In the genomic region with DNA sequence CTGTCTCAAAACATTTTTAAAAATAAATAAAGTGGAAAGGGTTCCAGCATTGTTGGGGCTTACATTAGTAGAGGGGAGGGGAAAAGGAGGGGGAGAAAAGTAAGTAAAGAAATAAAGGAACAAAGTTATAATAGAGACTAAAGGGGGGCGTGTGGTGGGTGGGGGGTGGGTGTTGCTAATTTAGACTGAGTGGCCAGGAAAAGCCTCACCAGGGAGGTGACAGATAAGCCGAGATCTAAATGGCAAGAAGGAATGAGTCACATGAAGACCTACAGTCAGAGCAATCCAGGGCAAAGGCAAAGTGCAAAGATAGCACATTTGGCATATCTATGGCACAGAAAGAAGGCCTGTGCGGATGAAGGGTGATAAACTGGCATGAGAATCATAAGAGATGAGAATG, we compare ENCODE assay signal across 18 cellular contexts. TPM values are rescaled to one million over a fixed set of nuclear protein-coding genes. Genes with fewer than 3 reads are reported as not detected.
A peak's percentile ranks its signal among the peaks of the same experiment; 100 is the strongest.
DNase-seq lines count a peak whose midpoint lies in the region; ATAC-seq, FAIRE-seq and TF ChIP-seq lines count a peak whose summit lies in the region.
"Had no signal": no experiment of that assay in that cellular context is flagged by ENCODE, and none has a peak within 500 bp of the region (broad histone marks: within the 10 kb centered on the region; RNA-seq: fewer than 3 reads in every experiment).

No MANE protein-coding gene starts in this region.

- no TSS peak for BruUV-seq in HCT116 (replicated peaks; lab: Mats Ljungman, UMichigan)
- no TSS peak for BruUV-seq in K562 (replicated peaks; lab: Mats Ljungman, UMichigan)

- H2AFZ ChIP-seq in HCT116 (ENCODE audit: low read depth, low read length, poor library complexity, severe bottlenecking), result no peak overlapping the region
- no peak overlapping the region for H2AFZ ChIP-seq in K562 (ENCODE audit: low read depth, low read length)

- intact Hi-C loops in HCT116 (cut with micrococcal nuclease), result no loop called here
- intact Hi-C loops in K562 (cut with micrococcal nuclease), result no loop called here

- RAD21 ChIA-PET in HCT116 (lab: Charles Lee; ENCODE audit: low non-redundant PET in 1 of 2, low total read pairs in 2 of 2, uncharacterized antibody in 2 of 2, unreplicated experiment in 2 of 2), result interaction anchor here in 1 of 2 experiments (0.7 kb wide), 1 partner anchor 70 kb away, joined by 3 read pairs; no protein-coding TSS in a partner anchor

- H3K4me3 ChIP-seq in HCT116 (replicated peaks in 1 of 2; ENCODE audit: low read depth in 1 of 2, low read length in 2 of 2) (no peak overlapping the region), K562 (no peak overlapping the region), liver (ENCODE audit: low read depth in 1 of 3, low read length in 3 of 3) (no peak overlapping the region)

- no peaks in the 10 kb centered on the region for H3K9me2 ChIP-seq in HCT116 (ENCODE audit: insufficient read depth)

- H3K9ac ChIP-seq in HCT116 (ENCODE audit: low read length) (no peak overlapping the region), K562 (ENCODE audit: insufficient read depth in 1 of 2, low read depth in 2 of 2, low read length in 2 of 2) (no peak overlapping the region), liver (ENCODE audit: low read depth in 1 of 2, low read length in 2 of 2) (no peak overlapping the region)

- H3K9me3 ChIP-seq in HCT116 (ENCODE audit: control insufficient read depth in 1 of 2, insufficient read depth in 1 of 2, low read depth in 1 of 2, low read length in 2 of 2) (no peaks in the 10 kb centered on the region), K562 (replicated peaks; ENCODE audit: control insufficient read depth, insufficient read depth, low read depth, low read length) (no peaks in the 10 kb centered on the region), liver (ENCODE audit: control insufficient read depth in 4 of 4, low read length in 3 of 4) (no peaks in the 10 kb centered on the region)

- no peak for DNase-seq in HCT116 (ENCODE audit: low read depth, low spot score)
- peak; percentile 52 to 80 (median 64) for DNase-seq in K562 (ENCODE audit: extremely low read depth in 1 of 4, low spot score in 3 of 4)
- DNase-seq in RPMI8226, result no peak
- no peak for DNase-seq in SW480 (ENCODE audit: low spot score)
- no peak for DNase-seq in NCI-H2227 treated with DMSO at 0.1 percent for 48 hours (lab: John Stamatoyannopoulos, UW)
- DNase-seq: activated CD8-positive, alpha-beta memory T cell treated with anti-CD3 and anti-CD28 coated beads, Interleukin-2, amount 10 ng/mL, durations not matched to agents 7 days and 5 days; DMS79; Karpas-422; NCI-H187; NCI-H748 treated with DMSO at 0.1 percent for 48 hours; SIG-M5; stimulated activated CD4-positive, alpha-beta T cell treated with anti-CD3 and anti-CD28 coated beads, Interleukin-4, amount 100 ng/mL, for 1 hour; stimulated activated naive CD4-positive, alpha-beta T cell had no signal

- H3K36me3 ChIP-seq in HCT116 (ENCODE audit: control insufficient read depth in 1 of 2, insufficient read depth in 2 of 2, low read length in 2 of 2) (no peaks in the 10 kb centered on the region), K562 (ENCODE audit: control insufficient read depth, insufficient read depth, low read length) (no peaks in the 10 kb centered on the region), liver (ENCODE audit: control insufficient read depth in 4 of 4, insufficient read depth in 3 of 4, low read depth in 1 of 4, low read length in 3 of 4) (no peaks in the 10 kb centered on the region)

- TF ChIP-seq RAD21 in HCT116 (IDR thresholded peaks at IDR 0.05; ENCODE audit: low read depth), result no peak
- no peak for TF ChIP-seq RAD21 in K562 (CRISPR knock-in tag; conservative IDR thresholded peaks at IDR 0.05 in 1 of 2, IDR thresholded peaks at IDR 0.05 in 1 of 2)
- TF ChIP-seq RAD21 in liver (IDR thresholded peaks at IDR 0.05), result peak in 1 of 2 donors; percentile 8

- FAIRE-seq in K562 (lab: Jason Lieb, UNC), result peak; percentile 85
- FAIRE-seq: colon, GM12892 had no signal

- 13% methylated on average over 3 of the region's 3 CpGs for WGBS in K562 (ENCODE audit: insufficient coverage, low coverage, missing lambda C conversion rate)
- WGBS in liver, result 32% methylated on average over 3 of the region's 3 CpGs

- H3K4me2 ChIP-seq in HCT116 (ENCODE audit: low read length) (peak overlapping the region; percentile 57), K562 (ENCODE audit: insufficient read depth, low read length) (0 out of 2 replicates have a peak overlapping the region, but pooled peaks have one; percentile 29)

- CTCF ChIA-PET in HCT116 (lab: Charles Lee) (no interaction called here), K562 (lab: Yijun Ruan, JAX; ENCODE audit: low intra/inter-chr PET ratio) (no interaction called here)

- H3K79me2 ChIP-seq in HCT116 (ENCODE audit: insufficient read depth, low read length), result no peaks in the 10 kb centered on the region
- H3K79me2 ChIP-seq in K562 (ENCODE audit: control insufficient read depth, insufficient read depth, low read length), result no peaks in the 10 kb centered on the region

- H4K20me1 ChIP-seq in HCT116 (ENCODE audit: insufficient read depth) (no peaks in the 10 kb centered on the region), K562 (replicated peaks; ENCODE audit: control insufficient read depth, insufficient read depth, low read length) (no peaks in the 10 kb centered on the region)

- ATAC-seq in HCT116 (no peak), K562 (peak; percentile 59)
- ATAC-seq: activated CD8-positive, alpha-beta memory T cell treated with anti-CD3 and anti-CD28 coated beads, Interleukin-2, amount 10 ng/mL, durations not matched to agents 7 days and 5 days had no signal

- H3K27ac ChIP-seq in HCT116 (ENCODE audit: low read depth, low read length) (no peak overlapping the region), K562 (ENCODE audit: extremely low read depth, low read depth, low read length) (no peak overlapping the region), liver (ENCODE audit: low read depth in 1 of 2, low read length in 2 of 2) (peak overlapping the region in 1 of 2 donors; percentile 27)
- H3K27ac ChIP-seq: VCaP had no signal

- no peaks in the 10 kb centered on the region for H3K9me1 ChIP-seq in K562 (ENCODE audit: control insufficient read depth, insufficient read depth, low read length)

- H3K4me1 ChIP-seq in HCT116 (ENCODE audit: control insufficient read depth in 1 of 2, insufficient read depth in 2 of 2, low read length in 2 of 2), result peaks cover 35 to 69% of the 10 kb centered on the region in 2 experiments
- H3K4me1 ChIP-seq in K562 (replicated peaks in 1 of 2; ENCODE audit: control insufficient read depth in 2 of 2, insufficient read depth in 2 of 2, low read length in 2 of 2), result peaks cover 13 to 21% of the 10 kb centered on the region in 2 experiments; a peak in 4 of 5 replicates
- H3K4me1 ChIP-seq in liver (ENCODE audit: control insufficient read depth in 4 of 4, insufficient read depth in 4 of 4, low read length in 3 of 4), result peaks cover 0 to 24% (median 14%) of the 10 kb centered on the region in 4 donors

- POLR2A ChIA-PET in HCT116 (lab: Charles Lee), result no interaction called here
- POLR2A ChIA-PET in K562 (lab: Yijun Ruan, JAX), result no interaction called here

- no peak for TF ChIP-seq CTCF in HCT116 (IDR thresholded peaks at IDR 0.05 in 2 of 3, conservative IDR thresholded peaks at IDR 0.05 in 1 of 3; ENCODE audit: borderline replicate concordance in 1 of 3, insufficient read depth in 1 of 3, low read depth in 2 of 3, low read length in 2 of 3)
- no peak for TF ChIP-seq CTCF in K562 (IDR thresholded peaks at IDR 0.05 in 2 of 3, conservative IDR thresholded peaks at IDR 0.05 in 1 of 3; ENCODE audit: insufficient read depth in 2 of 3, low read depth in 1 of 3, low read length in 3 of 3)
- TF ChIP-seq CTCF in liver (IDR thresholded peaks at IDR 0.05; ENCODE audit: low read depth, low read length, missing input control), result no peak

- H3K27me3 ChIP-seq in HCT116 (ENCODE audit: insufficient read depth, low read length) (no peaks in the 10 kb centered on the region), K562 (ENCODE audit: control insufficient read depth in 2 of 2, insufficient read depth in 2 of 2, low read length in 2 of 2) (no peaks in the 10 kb centered on the region; a peak in 1 of 5 replicates), liver (ENCODE audit: control insufficient read depth in 4 of 4, insufficient read depth in 4 of 4, low read length in 3 of 4) (no peaks in the 10 kb centered on the region)

- in situ Hi-C loops in K562 (cut with MboI), result no loop called here

- TF ChIP-seq EP300 in K562 (IDR thresholded peaks at IDR 0.05; ENCODE audit: low read length), result peak; percentile 66; the same call in 1 of the 2 replicates

- no peak for TF ChIP-seq POLR2A in HCT116 (IDR thresholded peaks at IDR 0.05; ENCODE audit: borderline replicate concordance, extremely low read depth, insufficient read depth, insufficient read length)
- TF ChIP-seq POLR2A in K562 (conservative IDR thresholded peaks at IDR 0.05), result no peak

RNA-seq across cellular contexts. Expression of a gene that starts 7.5 kb away (rescaled TPM):
- total RNA-seq in HCT116 (2021; ENCODE audit: unreplicated experiment) (not detected), K562 (2014; rRNA removed) (not detected in 2 replicates), K562 (2014; rRNA removed; fragmentation: Illumina TruSeq; extraction: Trizol) (not detected in 2 replicates), K562 (2015; rRNA removed; fragmentation: Illumina TruSeq; extraction: Trizol) (not detected in 2 replicates), K562 (2021) (not detected in 2 replicates), liver (1 to 10 TPM in 1 of 2 donors, not detected in 1; 1.0 TPM)
- 0.11 and 0.16 TPM in 2 replicates for polyA plus RNA-seq in HCT116 (2012)
- not detected in 2 replicates for total RNA-seq in K562 (2011; cell fraction: chromatin; rRNA removed; ENCODE audit: low replicate concordance)
- not detected in 2 replicates for total RNA-seq in K562 (2011; cell fraction: nucleolus; rRNA removed)
- total RNA-seq in K562 (2011; cell fraction: nucleoplasm; rRNA removed), result not detected in 2 replicates
- polyA plus RNA-seq in K562 (2011; rRNA removed) (not detected in 2 replicates), K562 (2014; fragmentation: Illumina TruSeq; extraction: Trizol) (not detected in 2 replicates), K562 (2014; fragmentation: Nextera tagmentation; extraction: Ambion mirVana) (not detected), K562 (2014; rRNA removed) (not detected in 2 replicates), liver (under 1 TPM in 1 of 2 donors, not detected in 1; 0.03 TPM)
- polyA plus RNA-seq in K562 (2011; cell fraction: cytosol; rRNA removed), result not detected in 2 replicates
- polyA plus RNA-seq in K562 (2011; cell fraction: nucleus; rRNA removed), result not detected in 2 replicates
- not detected in 2 replicates for polyA plus RNA-seq in K562 (2012)
- not detected in 2 replicates for polyA minus RNA-seq in K562 (2011; rRNA and poly(A)+ RNA removed)
- polyA minus RNA-seq in K562 (2011; cell fraction: cytosol; rRNA and poly(A)+ RNA removed), result not detected in 2 replicates
- polyA minus RNA-seq in K562 (2011; cell fraction: nucleus; rRNA and poly(A)+ RNA removed), result not detected in 2 replicates
- total RNA-seq: activated CD8-positive, alpha-beta memory T cell treated with anti-CD3 and anti-CD28 coated beads, Interleukin-2, amount 10 ng/mL, durations not matched to agents 7 days and 5 days; pulmonary artery endothelial cell had no signal

RNA-seq across cellular contexts. Expression of a gene that starts 13.7 kb away (rescaled TPM):
- 355 TPM for total RNA-seq in HCT116 (2021; ENCODE audit: unreplicated experiment)
- 375 and 408 TPM in 2 replicates for polyA plus RNA-seq in HCT116 (2012)
- total RNA-seq in K562 (2011; cell fraction: chromatin; rRNA removed; ENCODE audit: low replicate concordance), result 81.3 and 180 TPM in 2 replicates
- total RNA-seq in K562 (2011; cell fraction: nucleolus; rRNA removed), result 147 and 157 TPM in 2 replicates
- 103 and 116 TPM in 2 replicates for total RNA-seq in K562 (2011; cell fraction: nucleoplasm; rRNA removed)
- 183 and 244 TPM in 2 replicates for total RNA-seq in K562 (2014; rRNA removed)
- total RNA-seq in K562 (2014; rRNA removed; fragmentation: Illumina TruSeq; extraction: Trizol), result 94.5 and 106 TPM in 2 replicates
- 121 and 131 TPM in 2 replicates for total RNA-seq in K562 (2015; rRNA removed; fragmentation: Illumina TruSeq; extraction: Trizol)
- total RNA-seq in K562 (2021), result 212 and 224 TPM in 2 replicates
- 92.8 and 173 TPM in 2 replicates for polyA plus RNA-seq in K562 (2011; rRNA removed)
- 185 and 280 TPM in 2 replicates for polyA plus RNA-seq in K562 (2011; cell fraction: cytosol; rRNA removed)
- 254 and 290 TPM in 2 replicates for polyA plus RNA-seq in K562 (2011; cell fraction: nucleus; rRNA removed)
- polyA plus RNA-seq in K562 (2012), result 207 and 277 TPM in 2 replicates
- 178 and 197 TPM in 2 replicates for polyA plus RNA-seq in K562 (2014; fragmentation: Illumina TruSeq; extraction: Trizol)
- polyA plus RNA-seq in K562 (2014; fragmentation: Nextera tagmentation; extraction: Ambion mirVana), result 10 to 100 TPM; 45.2 to 70.6 TPM
- 141 and 146 TPM in 2 replicates for polyA plus RNA-seq in K562 (2014; rRNA removed)
- 115 and 154 TPM in 2 replicates for polyA minus RNA-seq in K562 (2011; rRNA and poly(A)+ RNA removed)
- polyA minus RNA-seq in K562 (2011; cell fraction: cytosol; rRNA and poly(A)+ RNA removed), result 157 and 191 TPM in 2 replicates
- 40.5 and 60.9 TPM in 2 replicates for polyA minus RNA-seq in K562 (2011; cell fraction: nucleus; rRNA and poly(A)+ RNA removed)
- 10 to 100 TPM in 1 of 2 donors, under 1 TPM in 1; 0.25 to 73.4 TPM for total RNA-seq in liver
- polyA plus RNA-seq in liver, result 1 to 10 TPM; 2.0 to 4.9 TPM

RNA-seq across cellular contexts. Expression of a gene that starts 22.7 kb away (rescaled TPM):
- total RNA-seq in HCT116 (2021; ENCODE audit: unreplicated experiment), result 91.3 TPM
- polyA plus RNA-seq in HCT116 (2012), result 157 and 159 TPM in 2 replicates
- 99.9 and 173 TPM in 2 replicates for total RNA-seq in K562 (2011; cell fraction: chromatin; rRNA removed; ENCODE audit: low replicate concordance)
- 189 and 197 TPM in 2 replicates for total RNA-seq in K562 (2011; cell fraction: nucleolus; rRNA removed)
- 151 and 160 TPM in 2 replicates for total RNA-seq in K562 (2011; cell fraction: nucleoplasm; rRNA removed)
- total RNA-seq in K562 (2014; rRNA removed), result 53.4 and 73.1 TPM in 2 replicates
- total RNA-seq in K562 (2014; rRNA removed; fragmentation: Illumina TruSeq; extraction: Trizol), result 48.1 and 51.0 TPM in 2 replicates
- 65.3 and 66.6 TPM in 2 replicates for total RNA-seq in K562 (2015; rRNA removed; fragmentation: Illumina TruSeq; extraction: Trizol)
- total RNA-seq in K562 (2021), result 66.8 and 73.2 TPM in 2 replicates
- polyA plus RNA-seq in K562 (2011; rRNA removed), result 157 and 159 TPM in 2 replicates
- polyA plus RNA-seq in K562 (2011; cell fraction: cytosol; rRNA removed), result 165 and 200 TPM in 2 replicates
- polyA plus RNA-seq in K562 (2011; cell fraction: nucleus; rRNA removed), result 181 and 189 TPM in 2 replicates
- polyA plus RNA-seq in K562 (2012), result 78.5 and 117 TPM in 2 replicates
- polyA plus RNA-seq in K562 (2014; fragmentation: Illumina TruSeq; extraction: Trizol), result 108 and 120 TPM in 2 replicates
- polyA plus RNA-seq in K562 (2014; fragmentation: Nextera tagmentation; extraction: Ambion mirVana), result 100 to 1,000 TPM in 1 of 2 experiments, 10 to 100 TPM in 1; 70.3 to 147 TPM
- 74.0 and 82.4 TPM in 2 replicates for polyA plus RNA-seq in K562 (2014; rRNA removed)
- 50.4 and 62.9 TPM in 2 replicates for polyA minus RNA-seq in K562 (2011; rRNA and poly(A)+ RNA removed)
- polyA minus RNA-seq in K562 (2011; cell fraction: cytosol; rRNA and poly(A)+ RNA removed), result 24.4 and 41.4 TPM in 2 replicates
- polyA minus RNA-seq in K562 (2011; cell fraction: nucleus; rRNA and poly(A)+ RNA removed), result 19.5 and 32.4 TPM in 2 replicates
- 10 to 100 TPM; 12.8 to 50.3 TPM for total RNA-seq in liver
- 10 to 100 TPM; 25.2 to 45.4 TPM for polyA plus RNA-seq in liver

RNA-seq across cellular contexts. Expression of a gene that starts 44.3 kb away (rescaled TPM):
- total RNA-seq in HCT116 (2021; ENCODE audit: unreplicated experiment) (not detected), K562 (2014; rRNA removed) (0.14 and 0.16 TPM in 2 replicates), K562 (2014; rRNA removed; fragmentation: Illumina TruSeq; extraction: Trizol) (not detected in 2 replicates), K562 (2015; rRNA removed; fragmentation: Illumina TruSeq; extraction: Trizol) (0.04 TPM in 1 of 2 replicates, not detected in the other), K562 (2021) (0.20 and 0.31 TPM in 2 replicates), liver (10 to 100 TPM; 10.4 to 17.6 TPM)
- polyA plus RNA-seq in HCT116 (2012), result 0.16 and 0.17 TPM in 2 replicates
- 0.46 and 3.1 TPM in 2 replicates for total RNA-seq in K562 (2011; cell fraction: chromatin; rRNA removed; ENCODE audit: low replicate concordance)
- 1.6 and 4.2 TPM in 2 replicates for total RNA-seq in K562 (2011; cell fraction: nucleolus; rRNA removed)
- 0.81 and 2.3 TPM in 2 replicates for total RNA-seq in K562 (2011; cell fraction: nucleoplasm; rRNA removed)
- polyA plus RNA-seq in K562 (2011; rRNA removed) (0.32 and 0.49 TPM in 2 replicates), K562 (2014; fragmentation: Illumina TruSeq; extraction: Trizol) (0.07 and 0.17 TPM in 2 replicates), K562 (2014; fragmentation: Nextera tagmentation; extraction: Ambion mirVana) (not detected), K562 (2014; rRNA removed) (0.08 and 0.66 TPM in 2 replicates), liver (1 to 10 TPM; 3.6 to 7.3 TPM)
- polyA plus RNA-seq in K562 (2011; cell fraction: cytosol; rRNA removed), result 0.09 and 1.1 TPM in 2 replicates
- polyA plus RNA-seq in K562 (2011; cell fraction: nucleus; rRNA removed), result 0.59 and 3.8 TPM in 2 replicates
- 0.30 and 0.54 TPM in 2 replicates for polyA plus RNA-seq in K562 (2012)
- polyA minus RNA-seq in K562 (2011; rRNA and poly(A)+ RNA removed), result 1.2 TPM in 1 of 2 replicates, not detected in the other
- 1.4 TPM in 1 of 2 replicates, not detected in the other for polyA minus RNA-seq in K562 (2011; cell fraction: cytosol; rRNA and poly(A)+ RNA removed)
- 0.67 and 0.94 TPM in 2 replicates for polyA minus RNA-seq in K562 (2011; cell fraction: nucleus; rRNA and poly(A)+ RNA removed)

RNA-seq across cellular contexts. Expression of a gene that starts 44.5 kb away (rescaled TPM):
- total RNA-seq in HCT116 (2021; ENCODE audit: unreplicated experiment) (36.0 TPM), K562 (2014; rRNA removed) (51.5 and 51.7 TPM in 2 replicates), K562 (2014; rRNA removed; fragmentation: Illumina TruSeq; extraction: Trizol) (52.7 and 56.4 TPM in 2 replicates), K562 (2015; rRNA removed; fragmentation: Illumina TruSeq; extraction: Trizol) (51.7 and 52.1 TPM in 2 replicates), K562 (2021) (57.7 and 60.7 TPM in 2 replicates), liver (10 to 100 TPM; 26.2 to 37.6 TPM)
- polyA plus RNA-seq in HCT116 (2012), result 45.6 and 50.9 TPM in 2 replicates
- total RNA-seq in K562 (2011; cell fraction: chromatin; rRNA removed; ENCODE audit: low replicate concordance), result 84.8 and 86.1 TPM in 2 replicates
- total RNA-seq in K562 (2011; cell fraction: nucleolus; rRNA removed), result 36.7 and 38.5 TPM in 2 replicates
- total RNA-seq in K562 (2011; cell fraction: nucleoplasm; rRNA removed), result 68.3 and 88.3 TPM in 2 replicates
- polyA plus RNA-seq in K562 (2011; rRNA removed) (23.0 and 30.9 TPM in 2 replicates), K562 (2014; fragmentation: Illumina TruSeq; extraction: Trizol) (55.3 and 60.3 TPM in 2 replicates), K562 (2014; fragmentation: Nextera tagmentation; extraction: Ambion mirVana) (100 to 1,000 TPM; 104 to 120 TPM), K562 (2014; rRNA removed) (32.3 and 37.6 TPM in 2 replicates), liver (10 to 100 TPM; 26.6 to 31.6 TPM)
- polyA plus RNA-seq in K562 (2011; cell fraction: cytosol; rRNA removed), result 19.9 and 32.8 TPM in 2 replicates
- 44.6 and 77.2 TPM in 2 replicates for polyA plus RNA-seq in K562 (2011; cell fraction: nucleus; rRNA removed)
- polyA plus RNA-seq in K562 (2012), result 57.3 and 73.4 TPM in 2 replicates
- polyA minus RNA-seq in K562 (2011; rRNA and poly(A)+ RNA removed), result 25.5 and 32.5 TPM in 2 replicates
- polyA minus RNA-seq in K562 (2011; cell fraction: cytosol; rRNA and poly(A)+ RNA removed), result 13.7 and 19.7 TPM in 2 replicates
- polyA minus RNA-seq in K562 (2011; cell fraction: nucleus; rRNA and poly(A)+ RNA removed), result 20.7 and 50.4 TPM in 2 replicates

Comparison
In these comparisons a context has a peak if more than half of its experiments do, and no peak if none do; other contexts are left out.
1. DNase-seq: peak in K562 (4 of 4); none in HCT116 (single experiment), RPMI8226 (single experiment), SW480 (single experiment) and NCI-H2227 treated with DMSO at 0.1 percent for 48 hours (single experiment).